17 cellular contexts compared by ENCODE assay signal in genomic region chr22:33314316-33314715, GRCh38.
DNase-seq lines count a peak whose midpoint lies in the region; ATAC-seq, FAIRE-seq and TF ChIP-seq lines count a peak whose summit lies in the region.
"Had no signal": no experiment of that assay in that cellular context is flagged by ENCODE, and none has a peak within 500 bp of the region (broad histone marks: within the 10 kb centered on the region; RNA-seq: fewer than 3 reads in every experiment).

No MANE protein-coding gene starts in this region.

- no peak overlapping the region for H2AFZ ChIP-seq in keratinocyte (ENCODE audit: control insufficient read depth, low read length)

- no peaks in the 10 kb centered on the region for H4K20me1 ChIP-seq in keratinocyte (ENCODE audit: control insufficient read depth, extremely low read depth, insufficient read depth, low read length)
- H4K20me1 ChIP-seq: BLaER1 treated with 17β-estradiol and CSF1 and Interleukin-3, amounts not matched to agents 10 nM and 100 nM had no signal

- intact Hi-C loops in MCF 10A (cut with micrococcal nuclease): no loop called here
- intact Hi-C loops in breast epithelium (cut with DNase I; ENCODE audit: low total_unique reads): no loop called here

- no peak for DNase-seq in MCF 10A (ENCODE audit: unreplicated experiment)
- no peak for DNase-seq in breast epithelium (ENCODE audit: low spot score in 2 of 2)
- DNase-seq in keratinocyte (ENCODE audit: low read depth, low spot score): peak; percentile 95
- DNase-seq in progenitor cell of endocrine pancreas (ENCODE audit: low spot score, unreplicated experiment): no peak
- no peak for DNase-seq in germinal center (ENCODE audit: low spot score)
- DNase-seq: 8988T; CD4-positive, CD25-positive, alpha-beta regulatory T cell; DMS79; EL had no signal

- no peaks in the 10 kb centered on the region for H3K4me1 Mint-ChIP-seq in MCF 10A (ENCODE audit: insufficient read depth, unreplicated experiment)
- peaks cover 3% of the 10 kb centered on the region for H3K4me1 Mint-ChIP-seq in progenitor cell of endocrine pancreas (ENCODE audit: low read depth)
- H3K4me1 Mint-ChIP-seq: CD4-positive, CD25-positive, alpha-beta regulatory T cell had no signal

- ATAC-seq in HG02678 (IDR thresholded peaks at IDR 0.05; ENCODE audit: unreplicated experiment) (no peak), HG02973 (IDR thresholded peaks at IDR 0.05; ENCODE audit: unreplicated experiment) (no peak)
- ATAC-seq: K562 had no signal

- no peaks in the 10 kb centered on the region for H3K79me2 ChIP-seq in keratinocyte (ENCODE audit: control insufficient read depth, insufficient read depth, low read length)

- H3K9me3 ChIP-seq in breast epithelium (no peaks in the 10 kb centered on the region), keratinocyte (ENCODE audit: control insufficient read depth, low read depth, low read length) (no peaks in the 10 kb centered on the region)
- H3K9me3 ChIP-seq: BLaER1 treated with 17β-estradiol and CSF1 and Interleukin-3, amounts not matched to agents 10 nM and 100 nM; HAP-1 had no signal

- H3K36me3 ChIP-seq in breast epithelium: no peaks in the 10 kb centered on the region
- no peaks in the 10 kb centered on the region for H3K36me3 ChIP-seq in keratinocyte (ENCODE audit: control insufficient read depth in 2 of 2, extremely low read depth in 1 of 2, insufficient read depth in 2 of 2, low read length in 2 of 2)
- H3K36me3 ChIP-seq: HAP-1 had no signal

- peak overlapping the region; percentile 23 for H3K27ac Mint-ChIP-seq in MCF 10A (ENCODE audit: low read depth, unreplicated experiment)
- H3K27ac Mint-ChIP-seq in progenitor cell of endocrine pancreas: peak overlapping the region; percentile 37

- no peaks in the 10 kb centered on the region for H3K27me3 Mint-ChIP-seq in MCF 10A (ENCODE audit: insufficient read depth, unreplicated experiment)
- H3K27me3 Mint-ChIP-seq in progenitor cell of endocrine pancreas: no peaks in the 10 kb centered on the region
- H3K27me3 Mint-ChIP-seq: CD4-positive, CD25-positive, alpha-beta regulatory T cell had no signal

- no TSS peak for BruUV-seq in MCF 10A (replicated peaks; lab: Mats Ljungman, UMichigan)

- no peaks in the 10 kb centered on the region for H3K9me1 ChIP-seq in keratinocyte (ENCODE audit: control insufficient read depth, extremely low read depth, insufficient read depth, low read length)

- dilution Hi-C loops in keratinocyte (cut with MboI; ENCODE audit: extremely low pct_ligation_motif_present, low sequenced_read_pairs): no loop called here

- H3K4me3 Mint-ChIP-seq in MCF 10A (ENCODE audit: unreplicated experiment) (no peak overlapping the region), progenitor cell of endocrine pancreas (ENCODE audit: low read depth) (no peak overlapping the region)
- H3K4me3 Mint-ChIP-seq: CD4-positive, CD25-positive, alpha-beta regulatory T cell had no signal

- H3K9ac ChIP-seq in keratinocyte (ENCODE audit: control insufficient read depth, extremely low read depth, insufficient read depth, low read length): peak overlapping the region; percentile 2
- H3K9ac ChIP-seq: BLaER1 treated with 17β-estradiol and CSF1 and Interleukin-3, amounts not matched to agents 10 nM and 100 nM had no signal

- H3K4me1 ChIP-seq in breast epithelium: no peaks in the 10 kb centered on the region
- peaks cover 11% of the 10 kb centered on the region for H3K4me1 ChIP-seq in keratinocyte (ENCODE audit: control insufficient read depth, extremely low read depth, insufficient read depth, low read length)
- H3K4me1 ChIP-seq: BLaER1 treated with 17β-estradiol and CSF1 and Interleukin-3, amounts not matched to agents 10 nM and 100 nM; HAP-1 had no signal

- TF ChIP-seq CTCF in MCF 10A (IDR thresholded peaks at IDR 0.05; ENCODE audit: unreplicated experiment) (no peak), breast epithelium (IDR thresholded peaks at IDR 0.05) (no peak), keratinocyte (optimal IDR thresholded peaks at IDR 0.05 in 1 of 3, IDR thresholded peaks at IDR 0.05 in 1 of 3, conservative IDR thresholded peaks at IDR 0.05 in 1 of 3; ENCODE audit: extremely low read depth in 1 of 3, insufficient read depth in 2 of 3, low read length in 3 of 3) (no peak), progenitor cell of endocrine pancreas (IDR thresholded peaks at IDR 0.05; ENCODE audit: unreplicated experiment) (no peak)

- POLR2A ChIA-PET in MCF 10A (lab: Yijun Ruan, JAX): interaction anchor here (1.0 kb wide), 1 partner anchor 13 kb away, joined by 3 read pairs; no protein-coding TSS in a partner anchor

- H3K9me3 Mint-ChIP-seq in MCF 10A (ENCODE audit: unreplicated experiment): peaks cover 5% of the 10 kb centered on the region
- no peaks in the 10 kb centered on the region for H3K9me3 Mint-ChIP-seq in progenitor cell of endocrine pancreas (ENCODE audit: low read depth)

- no peaks in the 10 kb centered on the region for H3K27me3 ChIP-seq in breast epithelium
- no peaks in the 10 kb centered on the region for H3K27me3 ChIP-seq in keratinocyte (ENCODE audit: control insufficient read depth, extremely low read depth, insufficient read depth, low read length)
- H3K27me3 ChIP-seq: BLaER1 treated with 17β-estradiol and CSF1 and Interleukin-3, amounts not matched to agents 10 nM and 100 nM had no signal

- CTCF ChIA-PET in MCF 10A (lab: Yijun Ruan, JAX): interaction anchor here (0.8 to 2.6 kb wide), 2 partner anchors 12 kb away, joined by 9 to 17 read pairs; no protein-coding TSS in a partner anchor

- peaks cover 5% of the 10 kb centered on the region for H3K36me3 Mint-ChIP-seq in MCF 10A (ENCODE audit: insufficient read depth, unreplicated experiment)
- H3K36me3 Mint-ChIP-seq in progenitor cell of endocrine pancreas (ENCODE audit: insufficient read depth): peaks cover 36% of the 10 kb centered on the region
- H3K36me3 Mint-ChIP-seq: CD4-positive, CD25-positive, alpha-beta regulatory T cell had no signal

- peak overlapping the region; percentile 14 for H3K4me2 ChIP-seq in keratinocyte (ENCODE audit: control insufficient read depth, extremely low read depth, insufficient read depth, low read depth, low read length)
- H3K4me2 ChIP-seq: BLaER1 treated with 17β-estradiol and CSF1 and Interleukin-3, amounts not matched to agents 10 nM and 100 nM had no signal

- H3K27ac ChIP-seq in breast epithelium: no peak overlapping the region
- peak overlapping the region; percentile 63 for H3K27ac ChIP-seq in keratinocyte (ENCODE audit: control insufficient read depth, insufficient read depth, low read length)
- H3K27ac ChIP-seq: BLaER1 treated with 17β-estradiol and CSF1 and Interleukin-3, amounts not matched to agents 10 nM and 100 nM had no signal

- FAIRE-seq in keratinocyte (lab: Jason Lieb, UNC): peak; percentile 92
- FAIRE-seq: G401.6, GM19239, H1, K562 had no signal

- H3K4me3 ChIP-seq in breast epithelium (no peak overlapping the region), keratinocyte (ENCODE audit: control insufficient read depth in 2 of 3, extremely low read depth in 1 of 3, insufficient read depth in 2 of 3, low read depth in 1 of 3, low read length in 3 of 3) (no peak overlapping the region)
- H3K4me3 ChIP-seq: BLaER1 treated with 17β-estradiol and CSF1 and Interleukin-3, amounts not matched to agents 10 nM and 100 nM; HAP-1; K562 had no signal

- no peak for TF ChIP-seq POLR2A in breast epithelium (IDR thresholded peaks at IDR 0.05)
